Comparison of ENCODE assay signal across 1 cellular context in the genomic region with DNA sequence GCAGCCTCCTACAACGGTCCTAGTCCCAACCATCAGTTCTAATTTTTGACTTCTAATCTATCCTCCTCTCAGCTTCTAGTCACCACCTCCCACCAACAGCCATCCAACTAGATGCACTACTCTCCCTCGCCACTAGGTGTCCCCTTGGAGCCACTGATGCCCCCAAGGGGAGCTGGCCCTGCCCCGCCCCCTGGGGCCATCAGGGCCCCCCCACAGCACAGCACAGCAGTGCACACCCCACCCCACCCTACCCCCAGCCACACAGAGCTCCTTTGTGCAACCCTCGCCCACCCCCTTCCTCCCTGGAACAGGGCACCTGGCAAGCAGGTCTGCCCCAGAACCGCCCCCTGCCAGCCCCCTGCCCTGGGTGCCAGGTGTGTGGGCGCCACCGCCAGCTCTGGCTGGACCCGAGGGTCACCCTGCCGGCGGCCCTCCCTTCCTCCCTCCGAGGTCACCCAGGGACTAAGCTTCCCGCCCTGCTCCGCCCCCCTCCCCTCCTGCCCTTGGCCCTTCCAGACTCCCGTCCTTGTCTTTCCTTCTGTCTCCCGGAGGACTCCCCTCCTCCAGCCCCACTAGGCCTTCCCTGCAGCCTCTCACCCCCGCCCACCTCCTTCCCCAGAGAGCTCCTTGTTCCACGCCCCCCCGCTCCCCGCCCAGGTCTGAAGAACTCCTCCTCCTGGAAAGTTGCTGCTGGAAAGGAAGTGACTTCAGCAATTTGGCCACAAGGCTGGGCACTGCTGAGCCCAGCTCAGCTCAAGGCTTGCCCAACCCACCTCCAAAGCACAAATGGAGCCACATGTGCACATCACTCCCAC.
A peak's percentile ranks its signal among the peaks of the same experiment; 100 is the strongest.
TF ChIP-seq lines count a peak whose summit lies in the region.

No MANE protein-coding gene starts in this region.

TF ChIP-seq in GM12878, 131 proteins besides CTCF, POLR2A, EP300 and RAD21 (continued from another document):
- TF ChIP-seq, protein P1, sequence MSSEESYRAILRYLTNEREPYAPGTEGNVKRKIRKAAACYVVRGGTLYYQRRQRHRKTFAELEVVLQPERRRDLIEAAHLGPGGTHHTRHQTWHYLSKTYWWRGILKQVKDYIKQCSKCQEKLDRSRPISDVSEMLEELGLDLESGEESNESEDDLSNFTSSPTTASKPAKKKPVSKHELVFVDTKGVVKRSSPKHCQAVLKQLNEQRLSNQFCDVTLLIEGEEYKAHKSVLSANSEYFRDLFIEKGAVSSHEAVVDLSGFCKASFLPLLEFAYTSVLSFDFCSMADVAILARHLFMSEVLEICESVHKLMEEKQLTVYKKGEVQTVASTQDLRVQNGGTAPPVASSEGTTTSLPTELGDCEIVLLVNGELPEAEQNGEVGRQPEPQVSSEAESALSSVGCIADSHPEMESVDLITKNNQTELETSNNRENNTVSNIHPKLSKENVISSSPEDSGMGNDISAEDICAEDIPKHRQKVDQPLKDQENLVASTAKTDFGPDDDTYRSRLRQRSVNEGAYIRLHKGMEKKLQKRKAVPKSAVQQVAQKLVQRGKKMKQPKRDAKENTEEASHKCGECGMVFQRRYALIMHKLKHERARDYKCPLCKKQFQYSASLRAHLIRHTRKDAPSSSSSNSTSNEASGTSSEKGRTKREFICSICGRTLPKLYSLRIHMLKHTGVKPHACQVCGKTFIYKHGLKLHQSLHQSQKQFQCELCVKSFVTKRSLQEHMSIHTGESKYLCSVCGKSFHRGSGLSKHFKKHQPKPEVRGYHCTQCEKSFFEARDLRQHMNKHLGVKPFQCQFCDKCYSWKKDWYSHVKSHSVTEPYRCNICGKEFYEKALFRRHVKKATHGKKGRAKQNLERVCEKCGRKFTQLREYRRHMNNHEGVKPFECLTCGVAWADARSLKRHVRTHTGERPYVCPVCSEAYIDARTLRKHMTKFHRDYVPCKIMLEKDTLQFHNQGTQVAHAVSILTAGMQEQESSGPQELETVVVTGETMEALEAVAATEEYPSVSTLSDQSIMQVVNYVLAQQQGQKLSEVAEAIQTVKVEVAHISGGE (CRISPR knock-in tag; IDR thresholded peaks at IDR 0.05): no peak
- TF ChIP-seq FOS (IDR thresholded peaks at IDR 0.05; ENCODE audit: borderline replicate concordance, extremely low read depth, insufficient read length) (no peak), STAT3 (IDR thresholded peaks at IDR 0.05; ENCODE audit: low read depth, low read length) (no peak), SMAD1 (IDR thresholded peaks at IDR 0.05; ENCODE audit: low read depth, partially characterized antibody) (no peak), NR2C1 (IDR thresholded peaks at IDR 0.05) (no peak), ZBED1 (IDR thresholded peaks at IDR 0.05; ENCODE audit: borderline replicate concordance) (no peak), MXI1 (IDR thresholded peaks at IDR 0.05; ENCODE audit: low read depth, low read length) (0 out of 2 replicates have a peak, but pooled peaks have one; percentile 24), BRCA1 (IDR thresholded peaks at IDR 0.05; ENCODE audit: low read depth, low read length) (no peak), HCFC1 (IDR thresholded peaks at IDR 0.05; ENCODE audit: low read length) (0 out of 2 replicates have a peak, but pooled peaks have one; percentile 24), KAT2A (conservative IDR thresholded peaks at IDR 0.05; ENCODE audit: control insufficient read depth, low read depth, low read length) (no peak), POU2F2 (IDR thresholded peaks at IDR 0.05; ENCODE audit: borderline replicate concordance, low read depth, low read length) (0 out of 3 replicates have a peak, but pooled peaks have one; percentile 11), SMARCA5 (IDR thresholded peaks at IDR 0.05) (peak; percentile 78), YY1 (IDR thresholded peaks at IDR 0.05; ENCODE audit: low read depth, low read length) (peak; percentile 48; the same call in 1 of the 2 replicates), NFIC (IDR thresholded peaks at IDR 0.05; ENCODE audit: low read depth, low read length) (no peak), SP1 (IDR thresholded peaks at IDR 0.05; ENCODE audit: low read depth, low read length) (no peak), ATF7 (IDR thresholded peaks at IDR 0.05; ENCODE audit: low read depth) (no peak), WRNIP1 (IDR thresholded peaks at IDR 0.05; ENCODE audit: borderline replicate concordance, low read depth, low read length) (no peak), MTA3 (IDR thresholded peaks at IDR 0.05; ENCODE audit: borderline replicate concordance, low read length) (no peak), SMC3 (IDR thresholded peaks at IDR 0.05; ENCODE audit: borderline replicate concordance, low read length) (peak; percentile 71; the same call in 1 of the 2 replicates), KDM1A (IDR thresholded peaks at IDR 0.05; ENCODE audit: borderline replicate concordance) (no peak), POLR2AphosphoS5 (IDR thresholded peaks at IDR 0.05; ENCODE audit: low read length) (no peak), NRF1 (conservative IDR thresholded peaks at IDR 0.05; ENCODE audit: low read depth, low read length) (no peak), BHLHE40 (IDR thresholded peaks at IDR 0.05; ENCODE audit: borderline replicate concordance in 1 of 2, low read depth in 2 of 2, low read length in 1 of 2) (no peak), ZNF24 (IDR thresholded peaks at IDR 0.05) (no peak)
- TF ChIP-seq, protein P2, sequence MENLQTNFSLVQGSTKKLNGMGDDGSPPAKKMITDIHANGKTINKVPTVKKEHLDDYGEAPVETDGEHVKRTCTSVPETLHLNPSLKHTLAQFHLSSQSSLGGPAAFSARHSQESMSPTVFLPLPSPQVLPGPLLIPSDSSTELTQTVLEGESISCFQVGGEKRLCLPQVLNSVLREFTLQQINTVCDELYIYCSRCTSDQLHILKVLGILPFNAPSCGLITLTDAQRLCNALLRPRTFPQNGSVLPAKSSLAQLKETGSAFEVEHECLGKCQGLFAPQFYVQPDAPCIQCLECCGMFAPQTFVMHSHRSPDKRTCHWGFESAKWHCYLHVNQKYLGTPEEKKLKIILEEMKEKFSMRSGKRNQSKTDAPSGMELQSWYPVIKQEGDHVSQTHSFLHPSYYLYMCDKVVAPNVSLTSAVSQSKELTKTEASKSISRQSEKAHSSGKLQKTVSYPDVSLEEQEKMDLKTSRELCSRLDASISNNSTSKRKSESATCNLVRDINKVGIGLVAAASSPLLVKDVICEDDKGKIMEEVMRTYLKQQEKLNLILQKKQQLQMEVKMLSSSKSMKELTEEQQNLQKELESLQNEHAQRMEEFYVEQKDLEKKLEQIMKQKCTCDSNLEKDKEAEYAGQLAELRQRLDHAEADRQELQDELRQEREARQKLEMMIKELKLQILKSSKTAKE (IDR thresholded peaks at IDR 0.05; ENCODE audit: low read depth, poor library complexity, severe bottlenecking): no peak
- TF ChIP-seq, protein P3, sequence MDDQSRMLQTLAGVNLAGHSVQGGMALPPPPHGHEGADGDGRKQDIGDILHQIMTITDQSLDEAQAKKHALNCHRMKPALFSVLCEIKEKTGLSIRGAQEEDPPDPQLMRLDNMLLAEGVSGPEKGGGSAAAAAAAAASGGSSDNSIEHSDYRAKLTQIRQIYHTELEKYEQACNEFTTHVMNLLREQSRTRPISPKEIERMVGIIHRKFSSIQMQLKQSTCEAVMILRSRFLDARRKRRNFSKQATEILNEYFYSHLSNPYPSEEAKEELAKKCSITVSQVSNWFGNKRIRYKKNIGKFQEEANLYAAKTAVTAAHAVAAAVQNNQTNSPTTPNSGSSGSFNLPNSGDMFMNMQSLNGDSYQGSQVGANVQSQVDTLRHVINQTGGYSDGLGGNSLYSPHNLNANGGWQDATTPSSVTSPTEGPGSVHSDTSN (IDR thresholded peaks at IDR 0.05; ENCODE audit: insufficient replicate concordance, low read depth, low read length): no peak
- TF ChIP-seq, protein P4, sequence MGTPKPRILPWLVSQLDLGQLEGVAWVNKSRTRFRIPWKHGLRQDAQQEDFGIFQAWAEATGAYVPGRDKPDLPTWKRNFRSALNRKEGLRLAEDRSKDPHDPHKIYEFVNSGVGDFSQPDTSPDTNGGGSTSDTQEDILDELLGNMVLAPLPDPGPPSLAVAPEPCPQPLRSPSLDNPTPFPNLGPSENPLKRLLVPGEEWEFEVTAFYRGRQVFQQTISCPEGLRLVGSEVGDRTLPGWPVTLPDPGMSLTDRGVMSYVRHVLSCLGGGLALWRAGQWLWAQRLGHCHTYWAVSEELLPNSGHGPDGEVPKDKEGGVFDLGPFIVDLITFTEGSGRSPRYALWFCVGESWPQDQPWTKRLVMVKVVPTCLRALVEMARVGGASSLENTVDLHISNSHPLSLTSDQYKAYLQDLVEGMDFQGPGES (IDR thresholded peaks at IDR 0.05): no peak
- TF ChIP-seq, protein P5, sequence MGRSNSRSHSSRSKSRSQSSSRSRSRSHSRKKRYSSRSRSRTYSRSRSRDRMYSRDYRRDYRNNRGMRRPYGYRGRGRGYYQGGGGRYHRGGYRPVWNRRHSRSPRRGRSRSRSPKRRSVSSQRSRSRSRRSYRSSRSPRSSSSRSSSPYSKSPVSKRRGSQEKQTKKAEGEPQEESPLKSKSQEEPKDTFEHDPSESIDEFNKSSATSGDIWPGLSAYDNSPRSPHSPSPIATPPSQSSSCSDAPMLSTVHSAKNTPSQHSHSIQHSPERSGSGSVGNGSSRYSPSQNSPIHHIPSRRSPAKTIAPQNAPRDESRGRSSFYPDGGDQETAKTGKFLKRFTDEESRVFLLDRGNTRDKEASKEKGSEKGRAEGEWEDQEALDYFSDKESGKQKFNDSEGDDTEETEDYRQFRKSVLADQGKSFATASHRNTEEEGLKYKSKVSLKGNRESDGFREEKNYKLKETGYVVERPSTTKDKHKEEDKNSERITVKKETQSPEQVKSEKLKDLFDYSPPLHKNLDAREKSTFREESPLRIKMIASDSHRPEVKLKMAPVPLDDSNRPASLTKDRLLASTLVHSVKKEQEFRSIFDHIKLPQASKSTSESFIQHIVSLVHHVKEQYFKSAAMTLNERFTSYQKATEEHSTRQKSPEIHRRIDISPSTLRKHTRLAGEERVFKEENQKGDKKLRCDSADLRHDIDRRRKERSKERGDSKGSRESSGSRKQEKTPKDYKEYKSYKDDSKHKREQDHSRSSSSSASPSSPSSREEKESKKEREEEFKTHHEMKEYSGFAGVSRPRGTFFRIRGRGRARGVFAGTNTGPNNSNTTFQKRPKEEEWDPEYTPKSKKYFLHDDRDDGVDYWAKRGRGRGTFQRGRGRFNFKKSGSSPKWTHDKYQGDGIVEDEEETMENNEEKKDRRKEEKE (IDR thresholded peaks at IDR 0.05): no peak
